In the genomic region with DNA sequence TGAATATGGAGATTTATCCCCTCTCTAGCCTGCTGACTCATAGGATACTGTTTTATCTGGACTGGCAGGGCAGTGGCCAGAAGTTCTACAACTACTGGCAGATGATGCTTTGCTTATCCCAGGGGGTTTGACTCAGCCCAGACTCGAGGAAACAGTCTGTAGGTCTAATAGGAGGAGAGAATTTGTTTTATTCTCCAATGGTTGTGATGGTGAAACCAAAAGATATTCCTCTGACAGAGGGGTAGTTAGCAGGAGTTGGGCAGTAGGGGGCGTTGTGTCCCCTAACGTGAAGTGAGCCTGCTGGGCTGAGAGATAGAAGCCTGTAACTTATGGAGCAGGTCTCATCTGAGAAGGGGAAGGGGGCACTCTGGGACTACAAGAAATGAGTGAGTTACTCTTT, we compare ENCODE assay signal across 8 cellular contexts.
DNase-seq lines count a peak whose midpoint lies in the region; ATAC-seq and TF ChIP-seq lines count a peak whose summit lies in the region.

No MANE protein-coding gene starts in this region.

- H3K27me3 ChIP-seq in HCT116 (ENCODE audit: insufficient read depth, low read length) (peaks cover 23% of the 10 kb centered on the region; the same call in 1 of the 2 replicates), right cardiac atrium (ENCODE audit: control insufficient read depth, insufficient read depth) (no peaks in the 10 kb centered on the region)

- under 1% methylated on average over 3 of the region's 3 CpGs for WGBS in right cardiac atrium

- BruUV-seq in HCT116 (replicated peaks; lab: Mats Ljungman, UMichigan) = no TSS peak

- no peak for TF ChIP-seq POLR2A in HCT116 (IDR thresholded peaks at IDR 0.05; ENCODE audit: borderline replicate concordance, extremely low read depth, insufficient read depth, insufficient read length)

- no peaks in the 10 kb centered on the region for H3K79me2 ChIP-seq in HCT116 (ENCODE audit: insufficient read depth, low read length)

- no peak overlapping the region for H3K9ac ChIP-seq in HCT116 (ENCODE audit: low read length)

- ATAC-seq in HCT116 (peak; percentile 82), SK-N-SH treated with all-trans-retinoic acid at 6 μM for 48 hours (peak; percentile 71), right cardiac atrium (peak; percentile 76 to 77), GM21717 (IDR thresholded peaks at IDR 0.05; ENCODE audit: unreplicated experiment) (no peak)

- POLR2A ChIA-PET in HCT116 (lab: Charles Lee) = no interaction called here

- H3K9me3 ChIP-seq in HCT116 (ENCODE audit: control insufficient read depth in 1 of 2, insufficient read depth in 1 of 2, low read depth in 1 of 2, low read length in 2 of 2) = no peaks in the 10 kb centered on the region
- no peaks in the 10 kb centered on the region for H3K9me3 ChIP-seq in right cardiac atrium (ENCODE audit: control insufficient read depth, low read length)

- no peak overlapping the region for H3K27ac ChIP-seq in HCT116 (ENCODE audit: low read depth, low read length)
- no peak overlapping the region for H3K27ac ChIP-seq in right cardiac atrium (ENCODE audit: low read length)

- no peaks in the 10 kb centered on the region for H3K9me2 ChIP-seq in HCT116 (ENCODE audit: insufficient read depth)

- no peaks in the 10 kb centered on the region for H4K20me1 ChIP-seq in HCT116 (ENCODE audit: insufficient read depth)

- TF ChIP-seq RAD21 in HCT116 (IDR thresholded peaks at IDR 0.05; ENCODE audit: low read depth) = peak; percentile 64

- CTCF ChIA-PET in HCT116 (lab: Charles Lee) = no interaction called here

- H3K36me3 ChIP-seq in HCT116 (ENCODE audit: control insufficient read depth in 1 of 2, insufficient read depth in 2 of 2, low read length in 2 of 2) = no peaks in the 10 kb centered on the region

- DNase-seq in AG10803 (ENCODE audit: low read depth) (peak; percentile 25), HCT116 (ENCODE audit: low read depth, low spot score) (peak; percentile 10), right cardiac atrium (peak; percentile 52 to 76 (median 70)), NCI-H1105 (lab: John Stamatoyannopoulos, UW) (no peak), 8988T (no peak)
- DNase-seq in effector CD4-positive, alpha-beta T cell = no peak

- RAD21 ChIA-PET in HCT116 (lab: Charles Lee; ENCODE audit: low non-redundant PET in 1 of 2, low total read pairs in 2 of 2, uncharacterized antibody in 2 of 2, unreplicated experiment in 2 of 2) = no interaction called here

- H2AFZ ChIP-seq in HCT116 (ENCODE audit: low read depth, low read length, poor library complexity, severe bottlenecking) = no peak overlapping the region

- no peak overlapping the region for H3K4me2 ChIP-seq in HCT116 (ENCODE audit: low read length)

- H3K4me1 ChIP-seq in HCT116 (ENCODE audit: control insufficient read depth in 1 of 2, insufficient read depth in 2 of 2, low read length in 2 of 2) (no peaks in the 10 kb centered on the region), right cardiac atrium (ENCODE audit: control insufficient read depth, insufficient read depth, low read length) (peaks cover 1% of the 10 kb centered on the region)

- intact Hi-C loops in HCT116 (cut with micrococcal nuclease) (loop anchor here (1.0 kb wide), 1 partner anchor 156 kb away; no protein-coding TSS in a partner anchor), right cardiac atrium (cut with DNase I) (loop anchor here in 2 of 4 donors (10.0 kb wide), 2 partner anchors 108 to 158 kb away; no protein-coding TSS in a partner anchor)

- H3K4me3 ChIP-seq in AG10803 (ENCODE audit: low read length) (no peak overlapping the region), HCT116 (replicated peaks in 1 of 2; ENCODE audit: low read depth in 1 of 2, low read length in 2 of 2) (no peak overlapping the region), right cardiac atrium (ENCODE audit: low read length) (no peak overlapping the region)

- TF ChIP-seq CTCF in AG10803 (conservative IDR thresholded peaks at IDR 0.05; ENCODE audit: low read length) = peak; percentile 35
- peak; percentile 51 to 79 (median 70); a peak in 5 of 6 replicates for TF ChIP-seq CTCF in HCT116 (IDR thresholded peaks at IDR 0.05 in 2 of 3, conservative IDR thresholded peaks at IDR 0.05 in 1 of 3; ENCODE audit: borderline replicate concordance in 1 of 3, insufficient read depth in 1 of 3, low read depth in 2 of 3, low read length in 2 of 3)

TF ChIP-seq in HCT116, 20 proteins besides CTCF, POLR2A, EP300 and RAD21:
- no peak for TF ChIP-seq ZFX (IDR thresholded peaks at IDR 0.05)
- TF ChIP-seq TCF7L2 (IDR thresholded peaks at IDR 0.05; ENCODE audit: borderline replicate concordance, extremely low read depth, insufficient read depth, insufficient read length) = no peak
- no peak for TF ChIP-seq ZBTB33 (IDR thresholded peaks at IDR 0.05; ENCODE audit: extremely low read depth, insufficient replicate concordance, low read length)

TF ChIP-seq in SK-N-SH treated with all-trans-retinoic acid at 6 μM for 48 hours, 23 proteins besides CTCF, POLR2A, EP300 and RAD21:
- no peak for TF ChIP-seq ISL1 (CRISPR knock-in tag; IDR thresholded peaks at IDR 0.05)
- TF ChIP-seq ZNF70 (CRISPR knock-in tag; IDR thresholded peaks at IDR 0.05) = no peak
- TF ChIP-seq ZC3H10 (CRISPR knock-in tag; IDR thresholded peaks at IDR 0.05) = no peak
- TF ChIP-seq CSDC2 (CRISPR knock-in tag; IDR thresholded peaks at IDR 0.05) = no peak
- TF ChIP-seq GLIS3 (CRISPR knock-in tag; IDR thresholded peaks at IDR 0.05) = no peak
- TF ChIP-seq SNAI2 (CRISPR knock-in tag; IDR thresholded peaks at IDR 0.05) = no peak
- no peak for TF ChIP-seq ZNF565 (CRISPR knock-in tag; conservative IDR thresholded peaks at IDR 0.05; ENCODE audit: low read depth)
- TF ChIP-seq TOX (CRISPR knock-in tag; IDR thresholded peaks at IDR 0.05; ENCODE audit: borderline replicate concordance) = no peak
TF ChIP-seq in SK-N-SH treated with all-trans-retinoic acid at 6 μM for 48 hours: peak in this region for 0.

Comparison
In these comparisons a context has a peak if more than half of its experiments do, and no peak if none do; other contexts are left out.
1. DNase-seq: peak in AG10803 (single experiment), HCT116 (single experiment) and right cardiac atrium (3 of 3); none in NCI-H1105 (single experiment), effector CD4-positive, alpha-beta T cell (single experiment) and 8988T (single experiment).